ENCODE assay signal across 11 cellular contexts in the genomic region with DNA sequence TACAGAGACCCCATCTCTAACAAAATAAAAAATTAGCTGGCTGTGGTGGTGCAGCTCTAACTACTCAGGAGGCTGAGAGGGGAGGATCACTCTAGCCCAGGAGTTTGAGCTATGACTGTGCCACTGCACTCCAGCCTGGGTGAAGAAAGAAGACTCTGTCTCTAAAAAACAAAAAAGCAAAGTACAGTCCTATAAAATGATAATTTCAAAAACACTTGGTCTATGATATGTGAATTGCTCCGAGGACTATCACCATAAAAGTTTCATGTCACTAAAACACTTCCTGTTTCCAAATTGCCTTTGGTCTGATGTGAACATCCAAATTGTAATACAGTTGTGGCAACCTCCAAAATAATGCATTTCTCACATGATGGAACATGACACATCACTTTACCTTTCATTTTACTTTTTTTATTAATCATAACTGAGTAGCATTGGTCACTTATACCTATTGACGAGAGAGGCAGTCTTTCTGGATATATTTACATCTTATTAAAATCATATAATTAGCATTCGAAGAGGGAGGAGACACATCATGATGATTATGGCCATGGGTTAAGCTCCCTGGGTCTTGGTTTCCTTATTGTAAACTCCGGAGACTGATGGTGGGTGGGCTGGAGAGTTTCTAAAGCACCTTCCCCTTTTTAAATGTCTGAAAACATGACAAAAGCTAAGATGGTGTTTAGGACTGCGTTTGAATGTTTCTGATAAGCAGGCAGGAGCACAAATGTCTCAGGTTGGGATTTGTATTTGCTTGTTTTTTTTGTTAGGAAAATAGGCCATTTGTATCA. TPM values are rescaled to one million over a fixed set of nuclear protein-coding genes. Genes with fewer than 3 reads are reported as not detected.
DNase-seq lines count a peak whose midpoint lies in the region; ATAC-seq and TF ChIP-seq lines count a peak whose summit lies in the region.
"Had no signal": no experiment of that assay in that cellular context is flagged by ENCODE, and none has a peak within 500 bp of the region (broad histone marks: within the 10 kb centered on the region; RNA-seq: fewer than 3 reads in every experiment).

No MANE protein-coding gene starts in this region.

- intact Hi-C loops in activated CD4-positive, alpha-beta T cell treated with anti-CD3 and anti-CD28 coated beads for 36 hours (cut with DNase I, micrococcal nuclease), result no loop called here
- intact Hi-C loops in dorsolateral prefrontal cortex (cut with DNase I), result no loop called here

- POLR2A ChIA-PET in activated CD4-positive, alpha-beta T cell treated with anti-CD3 and anti-CD28 coated beads for 36 hours (lab: Charles Lee), result no interaction called here

- no peak overlapping the region for H3K4me3 ChIP-seq in skin epidermis
- no peak overlapping the region for H3K4me3 ChIP-seq in dorsolateral prefrontal cortex

- H3K27me3 Mint-ChIP-seq in activated CD4-positive, alpha-beta T cell treated with anti-CD3 and anti-CD28 coated beads for 36 hours, result no peaks in the 10 kb centered on the region

- ATAC-seq in activated CD4-positive, alpha-beta T cell treated with anti-CD3 and anti-CD28 coated beads for 36 hours, result peak; percentile 65
- peak; percentile 16 for ATAC-seq in HG02763 (IDR thresholded peaks at IDR 0.05; ENCODE audit: unreplicated experiment)

- CTCF ChIA-PET in activated CD4-positive, alpha-beta T cell treated with anti-CD3 and anti-CD28 coated beads for 36 hours (lab: Charles Lee), result interaction anchor here (0.6 to 2.2 kb wide), 9 partner anchors 13 to 1064 kb away, joined by 3 to 9 read pairs (median 4); no protein-coding TSS in a partner anchor

- H3K27ac ChIP-seq in skin epidermis (peak overlapping the region in 13 of 21 experiments; percentile 26 to 85 (median 66)), dorsolateral prefrontal cortex (peak overlapping the region in 4 of 59 donors; percentile 10 to 43 (median 26))

- H3K36me3 Mint-ChIP-seq in activated CD4-positive, alpha-beta T cell treated with anti-CD3 and anti-CD28 coated beads for 36 hours (ENCODE audit: low read depth), result no peaks in the 10 kb centered on the region

- no peak overlapping the region for H3K4me3 Mint-ChIP-seq in activated CD4-positive, alpha-beta T cell treated with anti-CD3 and anti-CD28 coated beads for 36 hours

- no peak for TF ChIP-seq CTCF in dorsolateral prefrontal cortex (IDR thresholded peaks at IDR 0.05 in 54 of 56, conservative IDR thresholded peaks at IDR 0.05 in 2 of 56; ENCODE audit: low read depth in 1 of 56, partially characterized antibody in 56 of 56)

- no peaks in the 10 kb centered on the region for H3K27me3 ChIP-seq in dorsolateral prefrontal cortex

- H3K9me3 Mint-ChIP-seq in activated CD4-positive, alpha-beta T cell treated with anti-CD3 and anti-CD28 coated beads for 36 hours (ENCODE audit: low read depth), result no peaks in the 10 kb centered on the region

- H3K27ac Mint-ChIP-seq in activated CD4-positive, alpha-beta T cell treated with anti-CD3 and anti-CD28 coated beads for 36 hours, result peak overlapping the region; percentile 78

- DNase-seq in activated CD4-positive, alpha-beta T cell treated with anti-CD3 and anti-CD28 coated beads for 36 hours, result no peak
- DNase-seq in activated CD4-positive, alpha-beta T cell treated with anti-CD3 and anti-CD28 coated beads for 4 hours, result no peak
- DNase-seq in NCI-H69 (lab: John Stamatoyannopoulos, UW) (peak; percentile 76), dermis blood vessel endothelial cell (no peak), dorsolateral prefrontal cortex (no peak)
- no peak for DNase-seq in effector CD4-positive, alpha-beta T cell
- DNase-seq: ACHN, NCI-H82 had no signal

- H3K4me1 Mint-ChIP-seq in activated CD4-positive, alpha-beta T cell treated with anti-CD3 and anti-CD28 coated beads for 36 hours, result peaks cover 44% of the 10 kb centered on the region

RNA-seq across cellular contexts. Expression of gene CD180, which starts 25.8 kb away (rescaled TPM):
- total RNA-seq in activated CD4-positive, alpha-beta T cell treated with anti-CD3 and anti-CD28 coated beads for 36 hours, result under 1 TPM in 1 of 2 experiments, not detected in 1; 0.12 TPM
- total RNA-seq in dermis blood vessel endothelial cell (0.09 TPM in 1 of 2 replicates, not detected in the other), dorsolateral prefrontal cortex (1 to 10 TPM in 35 of 120 experiments, under 1 TPM in 84, not detected in 1; 0.16 to 3.3 (median 0.61) TPM)
- total RNA-seq: H4 had no signal
